Comparison of ENCODE assay signal across 9 cellular contexts in the genomic region with DNA sequence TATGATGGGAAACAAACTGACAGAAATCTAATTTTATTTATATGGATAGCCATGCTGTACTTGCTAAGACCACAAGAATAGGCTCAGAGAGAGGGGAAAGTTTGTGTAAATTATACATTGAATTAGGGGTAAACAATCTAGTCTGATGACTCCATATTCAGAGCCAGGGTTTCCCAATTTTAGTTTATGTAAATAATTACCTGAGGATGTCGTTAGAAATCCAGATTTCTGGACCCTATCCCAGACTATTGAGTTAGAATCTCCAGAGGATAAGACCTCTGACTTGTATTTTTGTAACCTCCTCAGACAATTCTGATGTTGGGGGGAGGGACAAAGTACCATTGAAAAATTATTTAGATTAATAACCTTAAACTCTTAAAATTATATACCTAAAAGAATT.
"Had no signal": no experiment of that assay in that cellular context is flagged by ENCODE, and none has a peak within 500 bp of the region (broad histone marks: within the 10 kb centered on the region; RNA-seq: fewer than 3 reads in every experiment).

No MANE protein-coding gene starts in this region.

- DNase-seq: GM23248, GOT3, H7, HFFc6, IMR-90 had no signal

- H3K4me3 ChIP-seq: GM23248, HAP-1, K562 had no signal

- H3K36me3 ChIP-seq: HAP-1 had no signal

- H3K27ac ChIP-seq: GM23248, HL-60 had no signal

- H3K4me1 ChIP-seq: HAP-1 had no signal

- H3K9me3 ChIP-seq: HAP-1 had no signal

- ATAC-seq: HCT116, K562 had no signal

- H3K9ac ChIP-seq: GM23248 had no signal
